In genomic region chr3:144746631-144747030, GRCh38 we compare ENCODE assay signal across 13 cellular contexts.
DNase-seq lines count a peak whose midpoint lies in the region; ATAC-seq and TF ChIP-seq lines count a peak whose summit lies in the region.
"Had no signal": no experiment of that assay in that cellular context is flagged by ENCODE, and none has a peak within 500 bp of the region (broad histone marks: within the 10 kb centered on the region; RNA-seq: fewer than 3 reads in every experiment).

No MANE protein-coding gene starts in this region.

- H3K27ac Mint-ChIP-seq in endothelial cell (ENCODE audit: unreplicated experiment) = no peak overlapping the region
- H3K27ac Mint-ChIP-seq: B cell; CD4-positive, alpha-beta T cell had no signal

- peak overlapping the region; percentile 58 for H3K27ac ChIP-seq in smooth muscle cell (ENCODE audit: low read depth)
- H3K27ac ChIP-seq: GM23248 had no signal

- peak overlapping the region; percentile 88 for H2AFZ ChIP-seq in smooth muscle cell (ENCODE audit: low read depth)
- H2AFZ ChIP-seq: GM23248 had no signal

- TF ChIP-seq CTCF in fibroblast of the aortic adventitia (IDR thresholded peaks at IDR 0.05; ENCODE audit: insufficient read depth, low read length) (no peak), smooth muscle cell (IDR thresholded peaks at IDR 0.05; ENCODE audit: borderline replicate concordance, insufficient read depth, poor library complexity, severe bottlenecking) (no peak), endothelial cell (IDR thresholded peaks at IDR 0.05; ENCODE audit: unreplicated experiment) (no peak)

- H3K27me3 Mint-ChIP-seq in endothelial cell (ENCODE audit: unreplicated experiment) = no peaks in the 10 kb centered on the region
- H3K27me3 Mint-ChIP-seq: B cell; CD4-positive, alpha-beta T cell had no signal

- H3F3A ChIP-seq in smooth muscle cell (ENCODE audit: low read depth) = peaks cover 5% of the 10 kb centered on the region

- no peaks in the 10 kb centered on the region for H3K9me3 ChIP-seq in smooth muscle cell (replicated peaks; ENCODE audit: low read depth)

- no peaks in the 10 kb centered on the region for H3K79me2 ChIP-seq in smooth muscle cell (ENCODE audit: low read depth)

- H3K9ac ChIP-seq in smooth muscle cell (ENCODE audit: low read depth) = no peak overlapping the region
- H3K9ac ChIP-seq: GM23248 had no signal

- no peak overlapping the region for H3K4me3 ChIP-seq in fibroblast of the aortic adventitia (ENCODE audit: low read depth, low read length)
- H3K4me3 ChIP-seq in smooth muscle cell = peak overlapping the region; percentile 11
- H3K4me3 ChIP-seq: GM23248 had no signal

- ATAC-seq in GM21723 (IDR thresholded peaks at IDR 0.05; ENCODE audit: unreplicated experiment) = no peak
- ATAC-seq: HCT116 had no signal

- no peak overlapping the region for H3K4me3 Mint-ChIP-seq in endothelial cell (ENCODE audit: unreplicated experiment)
- H3K4me3 Mint-ChIP-seq: B cell; CD4-positive, alpha-beta T cell had no signal

- DNase-seq in NCI-H526 (lab: John Stamatoyannopoulos, UW) = peak; percentile 4 to 45
- peak; percentile 59 for DNase-seq in amniotic epithelial cell (ENCODE audit: low read depth)
- peak; percentile 7 for DNase-seq in fibroblast of the aortic adventitia (ENCODE audit: low read depth)
- no peak for DNase-seq in smooth muscle cell (lab: John Stamatoyannopoulos, UW; ENCODE audit: unreplicated experiment)
- DNase-seq in dedifferentiated amniotic fluid mesenchymal stem cell (ENCODE audit: extremely low spot score) = no peak
- no peak for DNase-seq in endothelial cell (ENCODE audit: low spot score)
- DNase-seq: Calu3; CD4-positive, alpha-beta T cell; DMS 273 treated with DMSO at 0.1 percent for 48 hours; GM23248 had no signal

- H3K4me1 Mint-ChIP-seq in endothelial cell (ENCODE audit: unreplicated experiment) = no peaks in the 10 kb centered on the region
- H3K4me1 Mint-ChIP-seq: B cell had no signal

- WGBS in smooth muscle cell (ENCODE audit: low lambda C conversion rate) = 4% methylated on average over 2 of the region's 2 CpGs

- H3K9me3 Mint-ChIP-seq in endothelial cell (ENCODE audit: unreplicated experiment) = no peaks in the 10 kb centered on the region

- no peaks in the 10 kb centered on the region for H3K36me3 Mint-ChIP-seq in endothelial cell (ENCODE audit: low read depth, unreplicated experiment)

- H3K4me1 ChIP-seq in smooth muscle cell (ENCODE audit: low read depth) = peaks cover 6% of the 10 kb centered on the region

- no peaks in the 10 kb centered on the region for H3K27me3 ChIP-seq in smooth muscle cell (ENCODE audit: low read depth)

- no peaks in the 10 kb centered on the region for H3K36me3 ChIP-seq in smooth muscle cell (ENCODE audit: low read depth)

- H4K20me1 ChIP-seq in smooth muscle cell (ENCODE audit: low read depth) = no peaks in the 10 kb centered on the region

- H3K4me2 ChIP-seq in smooth muscle cell = peak overlapping the region; percentile 77

Comparison
In these comparisons a context has a peak if more than half of its experiments do, and no peak if none do; other contexts are left out.
1. DNase-seq: peak in NCI-H526 (2 of 2), amniotic epithelial cell (single experiment) and fibroblast of the aortic adventitia (single experiment); none in smooth muscle cell (single experiment), dedifferentiated amniotic fluid mesenchymal stem cell (single experiment) and endothelial cell (single experiment).